ENCODE assay signal across 8 cellular contexts in genomic region chr14:34875031-34875922, GRCh38. TPM values are rescaled to one million over a fixed set of nuclear protein-coding genes. Genes with fewer than 3 reads are reported as not detected.
DNase-seq lines count a peak whose midpoint lies in the region; ATAC-seq and TF ChIP-seq lines count a peak whose summit lies in the region.

A gene with protein sequence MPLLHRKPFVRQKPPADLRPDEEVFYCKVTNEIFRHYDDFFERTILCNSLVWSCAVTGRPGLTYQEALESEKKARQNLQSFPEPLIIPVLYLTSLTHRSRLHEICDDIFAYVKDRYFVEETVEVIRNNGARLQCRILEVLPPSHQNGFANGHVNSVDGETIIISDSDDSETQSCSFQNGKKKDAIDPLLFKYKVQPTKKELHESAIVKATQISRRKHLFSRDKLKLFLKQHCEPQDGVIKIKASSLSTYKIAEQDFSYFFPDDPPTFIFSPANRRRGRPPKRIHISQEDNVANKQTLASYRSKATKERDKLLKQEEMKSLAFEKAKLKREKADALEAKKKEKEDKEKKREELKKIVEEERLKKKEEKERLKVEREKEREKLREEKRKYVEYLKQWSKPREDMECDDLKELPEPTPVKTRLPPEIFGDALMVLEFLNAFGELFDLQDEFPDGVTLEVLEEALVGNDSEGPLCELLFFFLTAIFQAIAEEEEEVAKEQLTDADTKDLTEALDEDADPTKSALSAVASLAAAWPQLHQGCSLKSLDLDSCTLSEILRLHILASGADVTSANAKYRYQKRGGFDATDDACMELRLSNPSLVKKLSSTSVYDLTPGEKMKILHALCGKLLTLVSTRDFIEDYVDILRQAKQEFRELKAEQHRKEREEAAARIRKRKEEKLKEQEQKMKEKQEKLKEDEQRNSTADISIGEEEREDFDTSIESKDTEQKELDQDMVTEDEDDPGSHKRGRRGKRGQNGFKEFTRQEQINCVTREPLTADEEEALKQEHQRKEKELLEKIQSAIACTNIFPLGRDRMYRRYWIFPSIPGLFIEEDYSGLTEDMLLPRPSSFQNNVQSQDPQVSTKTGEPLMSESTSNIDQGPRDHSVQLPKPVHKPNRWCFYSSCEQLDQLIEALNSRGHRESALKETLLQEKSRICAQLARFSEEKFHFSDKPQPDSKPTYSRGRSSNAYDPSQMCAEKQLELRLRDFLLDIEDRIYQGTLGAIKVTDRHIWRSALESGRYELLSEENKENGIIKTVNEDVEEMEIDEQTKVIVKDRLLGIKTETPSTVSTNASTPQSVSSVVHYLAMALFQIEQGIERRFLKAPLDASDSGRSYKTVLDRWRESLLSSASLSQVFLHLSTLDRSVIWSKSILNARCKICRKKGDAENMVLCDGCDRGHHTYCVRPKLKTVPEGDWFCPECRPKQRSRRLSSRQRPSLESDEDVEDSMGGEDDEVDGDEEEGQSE (N-terminal part only) (minus strand): TSS chr14:34875360. CDS start chr14:34874604, 756 bp downstream.

- H3K79me2 ChIP-seq in OCI-LY3 (ENCODE audit: low read length) = peaks cover 60% of the 10 kb centered on the region

- peak within 1 kb of the TSS; percentile 100 for H3K4me3 Mint-ChIP-seq in stimulated activated effector memory CD8-positive, alpha-beta T cell treated with anti-CD3 and anti-CD28 coated beads, Interleukin-12 subunit alpha, Interleukin-12 subunit beta, amount 100 ng/mL, for 72 hours

- H3K4me1 ChIP-seq in OCI-LY3 (ENCODE audit: low read length) = peaks cover 15% of the 10 kb centered on the region
- peaks cover 0 to 3% of the 10 kb centered on the region in 2 donors for H3K4me1 ChIP-seq in esophagus (ENCODE audit: control insufficient read depth in 2 of 2, insufficient read depth in 2 of 2, low read length in 1 of 2)
- H3K4me1 ChIP-seq in mucosa of rectum (ENCODE audit: control insufficient read depth in 2 of 2, insufficient read depth in 2 of 2, low read length in 2 of 2) = peaks cover 3 to 6% of the 10 kb centered on the region in 2 donors

- H4K20me1 ChIP-seq in OCI-LY3 (ENCODE audit: insufficient read depth, low read length) = peaks cover 19% of the 10 kb centered on the region

- ATAC-seq in GM21515 (IDR thresholded peaks at IDR 0.05; ENCODE audit: unreplicated experiment) = peak; percentile 37
- ATAC-seq in stimulated activated effector memory CD8-positive, alpha-beta T cell treated with anti-CD3 and anti-CD28 coated beads, Interleukin-12 subunit alpha, Interleukin-12 subunit beta, amount 100 ng/mL, for 72 hours = peak; percentile 5

- H3K27ac Mint-ChIP-seq in stimulated activated effector memory CD8-positive, alpha-beta T cell treated with anti-CD3 and anti-CD28 coated beads, Interleukin-12 subunit alpha, Interleukin-12 subunit beta, amount 100 ng/mL, for 72 hours = peak within 1 kb of the TSS; percentile 100

- peak within 1 kb of the TSS; percentile 99 for H3K9ac ChIP-seq in OCI-LY3 (ENCODE audit: low read length)
- peak within 1 kb of the TSS; percentile 96 to 98 for H3K9ac ChIP-seq in mucosa of rectum (ENCODE audit: low read depth in 1 of 2, low read length in 2 of 2)

- H3K9me3 ChIP-seq in OCI-LY3 (ENCODE audit: insufficient read depth, low read length) = no peaks in the 10 kb centered on the region
- H3K9me3 ChIP-seq in esophagus (ENCODE audit: control insufficient read depth in 2 of 2, insufficient read depth in 1 of 2, low read depth in 1 of 2, low read length in 1 of 2) = no peaks in the 10 kb centered on the region
- no peaks in the 10 kb centered on the region for H3K9me3 ChIP-seq in mucosa of rectum (ENCODE audit: control insufficient read depth in 2 of 2, low read length in 2 of 2)

- H2AFZ ChIP-seq in OCI-LY3 (ENCODE audit: low read depth, low read length) = peak within 1 kb of the TSS; percentile 35; the same call in 1 of the 2 replicates

- H3K36me3 ChIP-seq in OCI-LY3 (replicated peaks; ENCODE audit: low read depth, low read length) (peaks cover 13% of the 10 kb centered on the region), esophagus (ENCODE audit: control insufficient read depth in 2 of 2, insufficient read depth in 2 of 2, low read length in 1 of 2) (no peaks in the 10 kb centered on the region), mucosa of rectum (ENCODE audit: control insufficient read depth in 2 of 2, insufficient read depth in 2 of 2, low read length in 2 of 2) (peaks cover 0 to 3% of the 10 kb centered on the region in 2 donors)

- H3K9me3 Mint-ChIP-seq in stimulated activated effector memory CD8-positive, alpha-beta T cell treated with anti-CD3 and anti-CD28 coated beads, Interleukin-12 subunit alpha, Interleukin-12 subunit beta, amount 100 ng/mL, for 72 hours = no peaks in the 10 kb centered on the region

- DNase-seq in DMS 273 treated with DMSO at 0.1 percent for 48 hours (lab: John Stamatoyannopoulos, UW) (peak; percentile 98), HuH-7.5 (ENCODE audit: low spot score) (peak; percentile 78), activated T-cell treated with anti-CD3 and anti-CD28 coated beads for 48 hours (ENCODE audit: low read depth) (peak; percentile 31)
- peak; percentile 43 to 82 for DNase-seq in stimulated activated effector memory CD8-positive, alpha-beta T cell treated with anti-CD3 and anti-CD28 coated beads, Interleukin-12 subunit alpha, Interleukin-12 subunit beta, amount 100 ng/mL, for 72 hours (ENCODE audit: low spot score in 2 of 2)

- H3K27me3 ChIP-seq in OCI-LY3 (ENCODE audit: low read depth, low read length) = no peaks in the 10 kb centered on the region
- no peaks in the 10 kb centered on the region for H3K27me3 ChIP-seq in esophagus (ENCODE audit: control insufficient read depth in 1 of 2, insufficient read depth in 2 of 2, low read length in 2 of 2)
- no peaks in the 10 kb centered on the region for H3K27me3 ChIP-seq in mucosa of rectum (ENCODE audit: control insufficient read depth in 2 of 2, insufficient read depth in 2 of 2, low read length in 2 of 2)

- peak within 1 kb of the TSS; percentile 91 for H3K4me2 ChIP-seq in OCI-LY3 (ENCODE audit: low read length)

- 0% methylated on average over 27 to 46 of the region's 46 CpGs for WGBS in esophagus, 2 donors

- peaks cover 14% of the 10 kb centered on the region for H3K4me1 Mint-ChIP-seq in stimulated activated effector memory CD8-positive, alpha-beta T cell treated with anti-CD3 and anti-CD28 coated beads, Interleukin-12 subunit alpha, Interleukin-12 subunit beta, amount 100 ng/mL, for 72 hours

- peak within 1 kb of the TSS; percentile 97 for H3K27ac ChIP-seq in OCI-LY3 (ENCODE audit: low read length)
- H3K27ac ChIP-seq in esophagus (ENCODE audit: low read depth in 2 of 2, low read length in 1 of 2) = peak within 1 kb of the TSS; percentile 98 to 100
- peak within 1 kb of the TSS; percentile 98 to 100 for H3K27ac ChIP-seq in mucosa of rectum (ENCODE audit: low read depth in 2 of 2, low read length in 2 of 2)

- TF ChIP-seq CTCF in OCI-LY3 (IDR thresholded peaks at IDR 0.05; ENCODE audit: low read depth, low read length) = no peak

- peaks cover 46% of the 10 kb centered on the region for H3K36me3 Mint-ChIP-seq in stimulated activated effector memory CD8-positive, alpha-beta T cell treated with anti-CD3 and anti-CD28 coated beads, Interleukin-12 subunit alpha, Interleukin-12 subunit beta, amount 100 ng/mL, for 72 hours

- peak within 1 kb of the TSS; percentile 83 for H3K4me3 ChIP-seq in OCI-LY3 (ENCODE audit: low read length)
- peak within 1 kb of the TSS; percentile 82 to 89 for H3K4me3 ChIP-seq in esophagus (ENCODE audit: low read depth in 1 of 2, low read length in 2 of 2)
- peak within 1 kb of the TSS; percentile 86 to 88 for H3K4me3 ChIP-seq in mucosa of rectum (ENCODE audit: low read length in 2 of 2)

RNA-seq across cellular contexts. Expression of the gene that starts here (rescaled TPM):
- polyA plus RNA-seq in esophagus = 10 to 100 TPM; 18.5 to 18.9 TPM

Comparison
In these comparisons a context has a peak if more than half of its experiments do, and no peak if none do; other contexts are left out.
1. Peak in every context shown above with its lines: DNase-seq, ATAC-seq, H3K4me3 ChIP-seq and H3K27ac ChIP-seq.
2. DNase-seq: peak in every context shown above with its lines; median percentile 98 in DMS 273 treated with DMSO at 0.1 percent for 48 hours; 78 in HuH-7.5; 62 in stimulated activated effector memory CD8-positive, alpha-beta T cell treated with anti-CD3 and anti-CD28 coated beads, Interleukin-12 subunit alpha, Interleukin-12 subunit beta, amount 100 ng/mL, for 72 hours; 31 in activated T-cell treated with anti-CD3 and anti-CD28 coated beads for 48 hours.